Comparison of ENCODE assay signal across 14 cellular contexts in the genomic region with DNA sequence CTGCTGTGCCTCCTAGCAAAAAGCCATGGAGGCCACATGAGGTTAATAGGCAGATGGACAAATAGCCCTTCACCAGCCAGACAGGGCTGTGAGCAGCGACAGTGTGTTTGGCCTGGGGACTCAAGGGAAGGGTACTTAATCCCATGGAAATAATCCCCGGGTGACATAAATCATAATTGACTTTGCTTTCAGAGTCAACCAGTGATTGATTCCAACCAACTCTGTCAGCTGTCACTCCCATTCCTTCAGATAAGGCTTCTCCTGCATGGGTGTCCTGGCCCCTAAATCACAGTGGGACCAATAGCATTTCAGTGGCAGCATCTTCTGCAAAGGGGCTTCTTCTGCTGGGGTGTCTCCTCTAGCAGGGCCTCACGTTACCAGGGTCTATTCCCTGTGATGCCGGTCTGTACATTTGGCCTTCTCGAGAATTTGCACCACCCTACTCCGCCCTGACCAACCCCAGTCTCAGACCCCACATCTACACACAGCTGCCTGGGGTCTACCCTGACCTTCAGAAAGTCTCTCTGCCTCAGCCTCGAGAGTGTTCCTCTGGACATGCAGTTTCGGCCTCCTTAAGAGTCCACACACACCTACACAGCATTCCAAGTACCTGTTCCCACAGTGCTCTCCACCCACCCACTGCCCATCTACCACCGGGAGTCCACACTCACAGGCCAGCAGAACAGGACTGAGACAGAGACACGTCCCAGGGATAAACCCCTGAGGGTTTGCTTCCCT. TPM values are rescaled to one million over a fixed set of nuclear protein-coding genes. Genes with fewer than 3 reads are reported as not detected.
A peak's percentile ranks its signal among the peaks of the same experiment; 100 is the strongest.
DNase-seq lines count a peak whose midpoint lies in the region; ATAC-seq and TF ChIP-seq lines count a peak whose summit lies in the region.
"Had no signal": no experiment of that assay in that cellular context is flagged by ENCODE, and none has a peak within 500 bp of the region (broad histone marks: within the 10 kb centered on the region; RNA-seq: fewer than 3 reads in every experiment).

No MANE protein-coding gene starts in this region.

- H3K27me3 Mint-ChIP-seq in glutamatergic neuron (ENCODE audit: unreplicated experiment) = peaks cover 2% of the 10 kb centered on the region

- H3K36me3 Mint-ChIP-seq in glutamatergic neuron (ENCODE audit: unreplicated experiment) = no peaks in the 10 kb centered on the region

- H3K4me1 Mint-ChIP-seq in glutamatergic neuron (ENCODE audit: low read depth, unreplicated experiment) = peaks cover 17% of the 10 kb centered on the region

- TF ChIP-seq CTCF in HEK293 (tag by site-specific recombination; IDR thresholded peaks at IDR 0.05) (no peak), glutamatergic neuron (IDR thresholded peaks at IDR 0.05; ENCODE audit: partially characterized antibody, unreplicated experiment) (no peak)

- no peaks in the 10 kb centered on the region for H3K4me1 ChIP-seq in HEK293 (ENCODE audit: control insufficient read depth, insufficient read depth, low read length)
- peaks cover 58% of the 10 kb centered on the region for H3K4me1 ChIP-seq in adipocyte (ENCODE audit: control insufficient read depth, insufficient read depth, low read length)
- H3K4me1 ChIP-seq: prostate gland had no signal

- no peak for ATAC-seq in GM21619 (IDR thresholded peaks at IDR 0.05; ENCODE audit: unreplicated experiment)
- ATAC-seq in GM19023 (IDR thresholded peaks at IDR 0.05; ENCODE audit: unreplicated experiment) = no peak
- ATAC-seq: activated CD8-positive, alpha-beta memory T cell treated with anti-CD3 and anti-CD28 coated beads, Interleukin-2, amount 10 ng/mL, durations not matched to agents 7 days and 5 days had no signal

- POLR2A ChIA-PET in HEK293 (lab: Yijun Ruan, JAX) = no interaction called here

- no peak overlapping the region for H3K27ac ChIP-seq in HEK293 (ENCODE audit: extremely low read depth, low read depth, low read length)
- H3K27ac ChIP-seq in skin epidermis = peak overlapping the region in 20 of 21 experiments; percentile 29 to 99 (median 95)
- H3K27ac ChIP-seq: prostate gland had no signal

- H3K9ac ChIP-seq in adipocyte (ENCODE audit: low read length) = peak overlapping the region; percentile 53

- no peaks in the 10 kb centered on the region for H3K27me3 ChIP-seq in adipocyte (replicated peaks; ENCODE audit: control insufficient read depth, insufficient read depth, low read length)

- peak overlapping the region; percentile 68 for H3K27ac Mint-ChIP-seq in glutamatergic neuron (ENCODE audit: unreplicated experiment)
- H3K27ac Mint-ChIP-seq: activated CD8-positive, alpha-beta memory T cell treated with anti-CD3 and anti-CD28 coated beads, Interleukin-2, amount 10 ng/mL, durations not matched to agents 7 days and 5 days had no signal

- CTCF ChIA-PET in HEK293 (lab: Yijun Ruan, JAX) = interaction anchor here (0.7 kb wide), 1 partner anchor 556 kb away, joined by 3 read pairs; no protein-coding TSS in a partner anchor

- no peak overlapping the region for H3K4me3 Mint-ChIP-seq in glutamatergic neuron (ENCODE audit: unreplicated experiment)
- H3K4me3 Mint-ChIP-seq: activated CD8-positive, alpha-beta memory T cell treated with anti-CD3 and anti-CD28 coated beads, Interleukin-2, amount 10 ng/mL, durations not matched to agents 7 days and 5 days had no signal

- no peak for DNase-seq in adipocyte (ENCODE audit: low read depth)
- DNase-seq in glutamatergic neuron = no peak
- no peak for DNase-seq in putamen (ENCODE audit: low spot score)
- DNase-seq in AG20443 (ENCODE audit: low spot score) = no peak
- DNase-seq: activated CD8-positive, alpha-beta memory T cell treated with anti-CD3 and anti-CD28 coated beads, Interleukin-2, amount 10 ng/mL, durations not matched to agents 7 days and 5 days; NCI-H1417; NCI-H69; stimulated activated CD4-positive, alpha-beta T cell treated with anti-CD3 and anti-CD28 coated beads, Interleukin-4, amount 100 ng/mL, for 24 hours; stimulated activated naive CD4-positive, alpha-beta T cell had no signal

- no peak overlapping the region for H3K4me3 ChIP-seq in HEK293 (ENCODE audit: low read depth, low read length)
- H3K4me3 ChIP-seq in adipocyte (ENCODE audit: low read length) = no peak overlapping the region
- H3K4me3 ChIP-seq in skin epidermis = peak overlapping the region in 1 of 7 experiments; percentile 98
- H3K4me3 ChIP-seq: prostate gland had no signal

- peaks cover 10% of the 10 kb centered on the region for H3K9me3 Mint-ChIP-seq in glutamatergic neuron (ENCODE audit: unreplicated experiment)

- H3K36me3 ChIP-seq in HEK293 (ENCODE audit: control insufficient read depth in 2 of 2, insufficient read depth in 1 of 2, low read length in 2 of 2) (peaks cover 8 to 21% of the 10 kb centered on the region in 2 experiments; a peak in 2 of 3 replicates), adipocyte (ENCODE audit: control insufficient read depth, insufficient read depth, low read length, severe bottlenecking) (peaks cover 9% of the 10 kb centered on the region)
- H3K36me3 ChIP-seq: prostate gland had no signal

- H3K9me3 ChIP-seq in HEK293 (ENCODE audit: control insufficient read depth, insufficient read depth, low read depth, low read length) (no peaks in the 10 kb centered on the region), adipocyte (ENCODE audit: control insufficient read depth, low read length) (no peaks in the 10 kb centered on the region)
- H3K9me3 ChIP-seq: prostate gland had no signal

TF ChIP-seq in HEK293, 187 proteins besides CTCF, POLR2A, EP300 and RAD21:
- TF ChIP-seq EGR2 (tag by site-specific recombination; IDR thresholded peaks at IDR 0.05; ENCODE audit: low read depth) (peak; percentile 83), ZFHX2 (tag by site-specific recombination; conservative IDR thresholded peaks at IDR 0.05) (peak; percentile 81), ZNF514 (tag by site-specific recombination; IDR thresholded peaks at IDR 0.05) (no peak), SP2 (tag by site-specific recombination; IDR thresholded peaks at IDR 0.05) (0 out of 2 replicates have a peak, but pooled peaks have one; percentile 7), ZNF785 (tag by site-specific recombination; IDR thresholded peaks at IDR 0.05) (no peak), ZNF37A (tag by site-specific recombination; IDR thresholded peaks at IDR 0.05) (no peak)
TF ChIP-seq in HEK293: peak in this region for 3.

RNA-seq across cellular contexts. Expression of gene CLTB, which starts 3.7 kb away (rescaled TPM):
- 83.8 TPM for total RNA-seq in glutamatergic neuron (ENCODE audit: unreplicated experiment)

RNA-seq across cellular contexts. Expression of gene HIGD2A, which starts 24.1 kb away (rescaled TPM):
- 103 TPM for total RNA-seq in glutamatergic neuron (ENCODE audit: unreplicated experiment)

RNA-seq across cellular contexts. Expression of gene NOP16, which starts 24.3 kb away (rescaled TPM):
- total RNA-seq in glutamatergic neuron (ENCODE audit: unreplicated experiment) = 18.6 TPM

RNA-seq across cellular contexts. Expression of gene FAF2, which starts 35.5 kb away (rescaled TPM):
- total RNA-seq in glutamatergic neuron (ENCODE audit: unreplicated experiment) = 52.9 TPM

RNA-seq across cellular contexts. Expression of gene ARL10, which starts 47.4 kb away (rescaled TPM):
- 34.7 TPM for total RNA-seq in glutamatergic neuron (ENCODE audit: unreplicated experiment)
